ENCODE assay signal across 29 cellular contexts in the genomic region with DNA sequence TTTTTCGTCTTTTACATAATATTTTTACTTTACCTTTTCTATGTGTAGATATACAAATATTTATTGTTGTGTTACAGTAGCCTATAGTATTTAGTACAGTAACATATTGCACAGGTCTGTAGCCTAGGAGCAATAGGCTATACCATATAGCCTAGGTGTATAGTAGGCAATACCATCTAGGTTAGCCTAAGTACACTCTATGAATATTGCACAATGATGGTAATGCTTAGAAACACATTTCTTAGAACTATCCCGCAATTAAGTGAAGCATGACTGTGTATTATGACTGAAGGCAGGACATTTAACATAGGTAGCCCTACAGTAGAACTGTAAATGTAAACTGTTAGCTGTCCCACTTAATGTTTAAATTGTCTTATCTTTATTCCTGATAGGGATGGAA.
"Had no signal": no experiment of that assay in that cellular context is flagged by ENCODE, and none has a peak within 500 bp of the region (broad histone marks: within the 10 kb centered on the region; RNA-seq: fewer than 3 reads in every experiment).

No MANE protein-coding gene starts in this region.

- H3K4me3 Mint-ChIP-seq: stimulated activated effector memory CD8-positive, alpha-beta T cell treated with anti-CD3 and anti-CD28 coated beads, Interleukin-12 subunit alpha, Interleukin-12 subunit beta, amount 100 ng/mL, for 72 hours; stimulated activated memory B cell treated with anti-CD40 and anti-IgM and Interleukin-4, amounts not matched to agents 10 μg/mL and 1 μg/mL and 100 μg/mL, for 72 hours; stimulated activated naive B cell treated with anti-CD40 and anti-IgM and Interleukin-4, amounts not matched to agents 10 μg/mL and 1 μg/mL and 100 μg/mL, for 72 hours; stimulated activated naive CD8-positive, alpha-beta T cell treated with anti-CD3 and anti-CD28 coated beads, Interleukin-15, amount 100 ng/mL, for 72 hours; stimulated activated naive CD8-positive, alpha-beta T cell treated with anti-CD3 and anti-CD28 coated beads, Interleukin-15, Interleukin-2, amounts not matched to agents 100 ng/mL and 50 ng/mL, for 24 hours; type B pancreatic cell had no signal

- H3K9me3 ChIP-seq: suprapubic skin, testis, thoracic aorta, thyroid gland, tibial artery, tibial nerve, transverse colon, upper lobe of left lung, upper lobe of right lung, uterus, vagina had no signal

- H3K9me3 Mint-ChIP-seq: stimulated activated naive CD8-positive, alpha-beta T cell treated with anti-CD3 and anti-CD28 coated beads, Interleukin-15, amount 100 ng/mL, for 72 hours; stimulated activated naive CD8-positive, alpha-beta T cell treated with anti-CD3 and anti-CD28 coated beads, Interleukin-15, Interleukin-2, amounts not matched to agents 100 ng/mL and 50 ng/mL, for 24 hours had no signal

- H3K27ac ChIP-seq: stomach, suprapubic skin, testis, thoracic aorta, thyroid gland, tibial artery, tibial nerve, transverse colon, upper lobe of left lung, upper lobe of right lung, uterus, vagina had no signal

- H3K27ac Mint-ChIP-seq: stimulated activated effector memory CD8-positive, alpha-beta T cell treated with anti-CD3 and anti-CD28 coated beads, Interleukin-12 subunit alpha, Interleukin-12 subunit beta, amount 100 ng/mL, for 72 hours; stimulated activated memory B cell treated with anti-CD40 and anti-IgM and Interleukin-4, amounts not matched to agents 10 μg/mL and 1 μg/mL and 100 μg/mL, for 72 hours; stimulated activated naive B cell treated with anti-CD40 and anti-IgM and Interleukin-4, amounts not matched to agents 10 μg/mL and 1 μg/mL and 100 μg/mL, for 72 hours; stimulated activated naive CD8-positive, alpha-beta T cell treated with anti-CD3 and anti-CD28 coated beads, Interleukin-15, amount 100 ng/mL, for 72 hours; stimulated activated naive CD8-positive, alpha-beta T cell treated with anti-CD3 and anti-CD28 coated beads, Interleukin-15, Interleukin-2, amounts not matched to agents 100 ng/mL and 50 ng/mL, for 24 hours; type B pancreatic cell had no signal

- H3K36me3 Mint-ChIP-seq: stimulated activated effector memory CD8-positive, alpha-beta T cell treated with anti-CD3 and anti-CD28 coated beads, Interleukin-12 subunit alpha, Interleukin-12 subunit beta, amount 100 ng/mL, for 72 hours; stimulated activated memory B cell treated with anti-CD40 and anti-IgM and Interleukin-4, amounts not matched to agents 10 μg/mL and 1 μg/mL and 100 μg/mL, for 72 hours; stimulated activated naive B cell treated with anti-CD40 and anti-IgM and Interleukin-4, amounts not matched to agents 10 μg/mL and 1 μg/mL and 100 μg/mL, for 72 hours; type B pancreatic cell had no signal

- DNase-seq: stimulated activated CD4-positive, alpha-beta T cell treated with anti-CD3 and anti-CD28 coated beads, Interleukin-2, amount 100 ng/mL, for 48 hours; stimulated activated CD4-positive, alpha-beta T cell treated with anti-CD3 and anti-CD28 coated beads, Interleukin-4, amount 100 ng/mL, for 1 hour; stimulated activated CD4-positive, alpha-beta T cell treated with anti-CD3 and anti-CD28 coated beads, Interleukin-4, amount 100 ng/mL, for 24 hours; stimulated activated CD4-positive, alpha-beta T cell treated with anti-CD3 and anti-CD28 coated beads, Interleukin-4, amount 100 ng/mL, for 4 hours; stimulated activated CD8-positive, alpha-beta memory T cell treated with anti-CD3 and anti-CD28 coated beads, Interleukin-4, amount 100 ng/mL, for 48 hours; stimulated activated naive B cell treated with anti-CD40 and anti-IgM and Interleukin-4, amounts not matched to agents 10 μg/mL and 1 μg/mL and 100 μg/mL, for 72 hours; stimulated activated naive CD4-positive, alpha-beta T cell; stimulated activated naive CD4-positive, alpha-beta T cell treated with Interleukin-2 at 50 U/mL for 16 hours; stimulated activated naive CD8-positive, alpha-beta T cell treated with anti-CD3 and anti-CD28 coated beads, Interleukin-15, amount 100 ng/mL, for 72 hours; stimulated activated naive CD8-positive, alpha-beta T cell treated with anti-CD3 and anti-CD28 coated beads, Interleukin-15, Interleukin-2, amounts not matched to agents 100 U/mL and 50 U/mL, for 24 hours; stomach; substantia nigra; testis; thyroid gland; tibial artery; transverse colon; trophoblast cell; upper lobe of left lung; upper lobe of right lung; uterus had no signal

- ATAC-seq: stimulated activated effector memory CD8-positive, alpha-beta T cell treated with anti-CD3 and anti-CD28 coated beads, Interleukin-12 subunit alpha, Interleukin-12 subunit beta, amount 100 ng/mL, for 72 hours; stimulated activated memory B cell treated with anti-CD40 and anti-IgM and Interleukin-4, amounts not matched to agents 10 μg/mL and 1 μg/mL and 100 μg/mL, for 72 hours; stimulated activated naive B cell treated with anti-CD40 and anti-IgM and Interleukin-4, amounts not matched to agents 10 μg/mL and 1 μg/mL and 100 μg/mL, for 72 hours; stimulated activated naive CD8-positive, alpha-beta T cell treated with anti-CD3 and anti-CD28 coated beads, Interleukin-15, amount 100 ng/mL, for 72 hours; stimulated activated naive CD8-positive, alpha-beta T cell treated with anti-CD3 and anti-CD28 coated beads, Interleukin-15, Interleukin-2, amounts not matched to agents 100 U/mL and 50 U/mL, for 24 hours; upper lobe of right lung had no signal

- FAIRE-seq: urothelium cell line had no signal

- H3K27me3 ChIP-seq: stomach, suprapubic skin, testis, thyroid gland, tibial artery, tibial nerve, transverse colon, upper lobe of left lung, upper lobe of right lung, uterus, vagina had no signal

- H3K36me3 ChIP-seq: stomach, suprapubic skin, thoracic aorta, thyroid gland, tibial artery, tibial nerve, transverse colon, upper lobe of left lung, upper lobe of right lung, uterus, vagina had no signal

- H3K4me1 ChIP-seq: stomach, suprapubic skin, testis, thyroid gland, tibial artery, tibial nerve, transverse colon, upper lobe of left lung, upper lobe of right lung, uterus, vagina had no signal

- H3K27me3 Mint-ChIP-seq: stimulated activated memory B cell treated with anti-CD40 and anti-IgM and Interleukin-4, amounts not matched to agents 10 μg/mL and 1 μg/mL and 100 μg/mL, for 72 hours; stimulated activated naive B cell treated with anti-CD40 and anti-IgM and Interleukin-4, amounts not matched to agents 10 μg/mL and 1 μg/mL and 100 μg/mL, for 72 hours; stimulated activated naive CD8-positive, alpha-beta T cell treated with anti-CD3 and anti-CD28 coated beads, Interleukin-15, amount 100 ng/mL, for 72 hours; stimulated activated naive CD8-positive, alpha-beta T cell treated with anti-CD3 and anti-CD28 coated beads, Interleukin-15, Interleukin-2, amounts not matched to agents 100 ng/mL and 50 ng/mL, for 24 hours; type B pancreatic cell had no signal

- H3K4me1 Mint-ChIP-seq: stimulated activated effector memory CD8-positive, alpha-beta T cell treated with anti-CD3 and anti-CD28 coated beads, Interleukin-12 subunit alpha, Interleukin-12 subunit beta, amount 100 ng/mL, for 72 hours; stimulated activated memory B cell treated with anti-CD40 and anti-IgM and Interleukin-4, amounts not matched to agents 10 μg/mL and 1 μg/mL and 100 μg/mL, for 72 hours; stimulated activated naive B cell treated with anti-CD40 and anti-IgM and Interleukin-4, amounts not matched to agents 10 μg/mL and 1 μg/mL and 100 μg/mL, for 72 hours; stimulated activated naive CD8-positive, alpha-beta T cell treated with anti-CD3 and anti-CD28 coated beads, Interleukin-15, amount 100 ng/mL, for 72 hours had no signal

- H3K4me3 ChIP-seq: stomach, suprapubic skin, testis, thoracic aorta, thyroid gland, tibial artery, tibial nerve, transverse colon, upper lobe of left lung, upper lobe of right lung, uterus, vagina had no signal
